15 cellular contexts compared by ENCODE assay signal in genomic region chr5:82404382-82404945, GRCh38.
"Had no signal": no experiment of that assay in that cellular context is flagged by ENCODE, and none has a peak within 500 bp of the region (broad histone marks: within the 10 kb centered on the region; RNA-seq: fewer than 3 reads in every experiment).

No MANE protein-coding gene starts in this region.

- ATAC-seq: activated CD4-positive, alpha-beta T cell treated with anti-CD3 and anti-CD28 coated beads for 36 hours; activated CD8-positive, alpha-beta memory T cell treated with anti-CD3 and anti-CD28 coated beads, Interleukin-2, amount 10 ng/mL, durations not matched to agents 7 days and 5 days; activated naive CD8-positive, alpha-beta T cell treated with anti-CD3 and anti-CD28 coated beads, Interleukin-2, amount 50 U/mL, for 24 hours; gastrocnemius medialis; natural killer cell; T-helper 17 cell; upper lobe of right lung had no signal

- DNase-seq: activated CD4-positive, alpha-beta memory T cell treated with anti-CD3 and anti-CD28 coated beads for 36 hours; activated CD4-positive, alpha-beta T cell treated with anti-CD3 and anti-CD28 coated beads for 36 hours; activated CD8-positive, alpha-beta memory T cell treated with anti-CD3 and anti-CD28 coated beads, Interleukin-2, amount 10 ng/mL, durations not matched to agents 7 days and 5 days; activated naive CD4-positive, alpha-beta T cell treated with anti-CD3 and anti-CD28 coated beads for 36 hours; activated naive CD8-positive, alpha-beta T cell treated with anti-CD3 and anti-CD28 coated beads, Interleukin-2, amount 50 U/mL, for 24 hours; activated T-cell treated with anti-CD3 and anti-CD28 coated beads, Interleukin-2, amount 50 U/mL, for 1 hour; effector CD8-positive, alpha-beta T cell; gastrocnemius medialis; natural killer cell; posterior cingulate gyrus; T-helper 17 cell; upper lobe of right lung had no signal

- H3K4me3 ChIP-seq: gastrocnemius medialis, right atrium auricular region, upper lobe of right lung had no signal

- H3K27me3 ChIP-seq: gastrocnemius medialis, neutrophil, right atrium auricular region, upper lobe of right lung had no signal

- H3K27ac ChIP-seq: gastrocnemius medialis, neutrophil, right atrium auricular region, WERI-Rb-1 had no signal

- H3K36me3 ChIP-seq: gastrocnemius medialis, neutrophil, right atrium auricular region, upper lobe of right lung, WERI-Rb-1 had no signal

- H3K4me1 ChIP-seq: gastrocnemius medialis, right atrium auricular region had no signal

- H3K9me3 ChIP-seq: gastrocnemius medialis, neutrophil, upper lobe of right lung had no signal
